8 cellular contexts compared by ENCODE assay signal in the genomic region with DNA sequence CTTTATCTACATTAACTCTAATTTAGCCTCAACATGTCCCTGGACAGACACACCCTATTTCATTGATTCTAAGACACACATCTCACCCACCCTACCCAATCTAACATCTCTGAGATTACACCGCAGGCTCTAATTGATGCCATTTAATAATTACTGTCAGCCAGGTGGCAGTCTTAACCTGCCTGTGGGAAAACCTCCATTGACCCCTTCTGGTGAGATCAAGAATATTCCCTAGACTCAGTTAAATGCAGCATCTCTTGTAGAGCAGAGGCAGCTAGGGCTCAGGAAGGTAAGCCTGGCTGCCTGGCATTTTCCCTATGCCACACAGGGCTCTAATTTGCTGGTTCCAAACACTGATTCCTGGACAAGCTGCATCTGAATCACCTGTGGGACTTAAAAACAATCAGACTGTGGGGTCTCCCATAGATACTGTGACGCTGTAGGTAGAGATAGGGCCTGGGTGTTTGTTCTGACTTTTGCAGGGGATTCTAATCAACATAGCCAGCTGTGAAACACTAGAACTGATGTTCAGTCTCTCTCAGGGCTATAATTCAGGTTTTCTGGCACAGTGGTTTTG. TPM values are rescaled to one million over a fixed set of nuclear protein-coding genes. Genes with fewer than 3 reads are reported as not detected.
DNase-seq lines count a peak whose midpoint lies in the region; ATAC-seq and TF ChIP-seq lines count a peak whose summit lies in the region.

No MANE protein-coding gene starts in this region.

- peaks cover 2% of the 10 kb centered on the region for H3K36me3 Mint-ChIP-seq in neural crest cell (ENCODE audit: low read depth)

- H3K4me3 Mint-ChIP-seq in neural crest cell: no peak overlapping the region

- no peak for ATAC-seq in GM18505 (IDR thresholded peaks at IDR 0.05; ENCODE audit: unreplicated experiment)

- BruUV-seq in A673 (replicated peaks; lab: Mats Ljungman, UMichigan): no TSS peak

- POLR2A ChIA-PET in A673 (lab: Charles Lee; ENCODE audit: low non-redundant PET): no interaction called here

- H3K4me3 ChIP-seq in A673 (ENCODE audit: low read depth, low read length, poor library complexity, severe bottlenecking) (no peak overlapping the region), breast epithelium (no peak overlapping the region)

- H3K27me3 ChIP-seq in A673 (replicated peaks; ENCODE audit: insufficient read depth, low read depth, low read length, poor library complexity): no peaks in the 10 kb centered on the region
- H3K27me3 ChIP-seq in breast epithelium: no peaks in the 10 kb centered on the region

- no peaks in the 10 kb centered on the region for H3K27me3 Mint-ChIP-seq in neural crest cell (ENCODE audit: low read depth)

- intact Hi-C loops in A673 (cut with micrococcal nuclease; ENCODE audit: unreplicated experiment): no loop called here
- intact Hi-C loops in breast epithelium (cut with DNase I; ENCODE audit: low total_unique reads): no loop called here

- H3K4me1 Mint-ChIP-seq in neural crest cell: peaks cover 8% of the 10 kb centered on the region

- DNase-seq in A673 (ENCODE audit: low spot score) (peak; percentile 34), NCI-H2227 treated with DMSO at 0.1 percent for 48 hours (lab: John Stamatoyannopoulos, UW) (peak; percentile 8), breast epithelium (ENCODE audit: low spot score in 2 of 2) (no peak), neural crest cell (ENCODE audit: low read depth, low spot score) (no peak), superior temporal gyrus (ENCODE audit: extremely low spot score) (no peak)
- DNase-seq in activated T-cell treated with anti-CD3 and anti-CD28 coated beads, Interleukin-2, amount 50 U/mL, for 48 hours: no peak

- H3K27ac Mint-ChIP-seq in neural crest cell (ENCODE audit: unreplicated experiment): peak overlapping the region; percentile 48

- no peaks in the 10 kb centered on the region for H3K4me1 ChIP-seq in A673 (ENCODE audit: insufficient read depth, low read length, poor library complexity, severe bottlenecking)
- H3K4me1 ChIP-seq in breast epithelium: peaks cover 0 to 2% of the 10 kb centered on the region in 2 donors

- peaks cover 8% of the 10 kb centered on the region for H3K36me3 ChIP-seq in A673 (ENCODE audit: insufficient read depth, low read length, poor library complexity, severe bottlenecking)
- H3K36me3 ChIP-seq in breast epithelium: no peaks in the 10 kb centered on the region

- H3K9me3 ChIP-seq in A673 (ENCODE audit: low read depth, low read length, poor library complexity, severe bottlenecking) (no peaks in the 10 kb centered on the region), breast epithelium (no peaks in the 10 kb centered on the region)

- TF ChIP-seq POLR2A in breast epithelium (IDR thresholded peaks at IDR 0.05) (no peak), GM18505 (IDR thresholded peaks at IDR 0.05; ENCODE audit: borderline replicate concordance, extremely low read depth, insufficient read depth, insufficient read length) (no peak)

- TF ChIP-seq CTCF in A673 (conservative IDR thresholded peaks at IDR 0.05; ENCODE audit: low read depth, low read length) (peak; percentile 45), GM12873 (IDR thresholded peaks at IDR 0.05; ENCODE audit: insufficient read depth, low read depth, low read length, missing control alignments) (peak; percentile 58), breast epithelium (IDR thresholded peaks at IDR 0.05) (peak in 2 of 3 donors; percentile 19 to 51), neural crest cell (conservative IDR thresholded peaks at IDR 0.05) (peak; percentile 52)

- no peaks in the 10 kb centered on the region for H3K9me3 Mint-ChIP-seq in neural crest cell

- H3K27ac ChIP-seq in A673 (ENCODE audit: low read depth, low read length, poor library complexity, severe bottlenecking) (no peak overlapping the region), breast epithelium (no peak overlapping the region)

- CTCF ChIA-PET in A673 (lab: Charles Lee): interaction anchor here (0.6 to 1.1 kb wide), 2 partner anchors 195 to 196 kb away, joined by 3 read pairs; no protein-coding TSS in a partner anchor

RNA-seq across cellular contexts. Expression of a gene that starts 14.3 kb away (rescaled TPM):
- total RNA-seq in A673 (2021): 79.6 and 84.3 TPM in 2 replicates
- 10 to 100 TPM; 37.6 to 52.4 (median 52.1) TPM for total RNA-seq in breast epithelium
- 89.6 and 95.3 TPM in 2 replicates for total RNA-seq in neural crest cell

RNA-seq across cellular contexts. Expression of a gene that starts 14.8 kb away (rescaled TPM):
- total RNA-seq in A673 (2021): 4.0 and 4.5 TPM in 2 replicates
- 1 to 10 TPM in 1 of 3 donors, under 1 TPM in 1, not detected in 1; 0.66 to 1.3 TPM for total RNA-seq in breast epithelium
- total RNA-seq in neural crest cell: 0.16 and 0.34 TPM in 2 replicates

RNA-seq across cellular contexts. Expression of a gene that starts 51.8 kb away (rescaled TPM):
- 0.19 and 0.20 TPM in 2 replicates for total RNA-seq in A673 (2021)
- under 1 TPM; 0.59 to 0.98 (median 0.96) TPM for total RNA-seq in breast epithelium
- 0.28 TPM in 1 of 2 replicates, not detected in the other for total RNA-seq in neural crest cell

Comparison
In these comparisons a context has a peak if more than half of its experiments do, and no peak if none do; other contexts are left out.
1. DNase-seq: peak in A673 (single experiment) and NCI-H2227 treated with DMSO at 0.1 percent for 48 hours (single experiment); none in breast epithelium (0 of 2), neural crest cell (single experiment), activated T-cell treated with anti-CD3 and anti-CD28 coated beads, Interleukin-2, amount 50 U/mL, for 48 hours (0 of 2) and superior temporal gyrus (single experiment).
2. Peak in every context shown above with its lines, with median percentiles within 50 percentile points of each other: CTCF ChIP-seq.